2 cellular contexts compared by ENCODE assay signal in genomic region chr10:101889256-101890210, GRCh38.
TF ChIP-seq lines count a peak whose summit lies in the region.

No MANE protein-coding gene starts in this region.

TF ChIP-seq in GM23338, 12 proteins besides CTCF, POLR2A, EP300 and RAD21:
- no peak for TF ChIP-seq ZNF462 (CRISPR knock-in tag; IDR thresholded peaks at IDR 0.05)
- TF ChIP-seq POLR2AphosphoS5 (IDR thresholded peaks at IDR 0.05; ENCODE audit: low read depth) = no peak
- TF ChIP-seq JUNB (IDR thresholded peaks at IDR 0.05; ENCODE audit: unreplicated experiment) = no peak
- no peak for TF ChIP-seq EZH2phosphoT487 (IDR thresholded peaks at IDR 0.05; ENCODE audit: unreplicated experiment)
- no peak for TF ChIP-seq ZNF114 (CRISPR knock-in tag; IDR thresholded peaks at IDR 0.05)
- TF ChIP-seq NANOG (IDR thresholded peaks at IDR 0.05; ENCODE audit: borderline replicate concordance) = no peak
- TF ChIP-seq CREB1 (CRISPR knock-in tag; IDR thresholded peaks at IDR 0.05; ENCODE audit: low read depth) = no peak
- no peak for TF ChIP-seq ETS1 (IDR thresholded peaks at IDR 0.05)

TF ChIP-seq in HepG2, 621 proteins besides CTCF, POLR2A, EP300 and RAD21 (continued from another document):
- TF ChIP-seq, protein P1, sequence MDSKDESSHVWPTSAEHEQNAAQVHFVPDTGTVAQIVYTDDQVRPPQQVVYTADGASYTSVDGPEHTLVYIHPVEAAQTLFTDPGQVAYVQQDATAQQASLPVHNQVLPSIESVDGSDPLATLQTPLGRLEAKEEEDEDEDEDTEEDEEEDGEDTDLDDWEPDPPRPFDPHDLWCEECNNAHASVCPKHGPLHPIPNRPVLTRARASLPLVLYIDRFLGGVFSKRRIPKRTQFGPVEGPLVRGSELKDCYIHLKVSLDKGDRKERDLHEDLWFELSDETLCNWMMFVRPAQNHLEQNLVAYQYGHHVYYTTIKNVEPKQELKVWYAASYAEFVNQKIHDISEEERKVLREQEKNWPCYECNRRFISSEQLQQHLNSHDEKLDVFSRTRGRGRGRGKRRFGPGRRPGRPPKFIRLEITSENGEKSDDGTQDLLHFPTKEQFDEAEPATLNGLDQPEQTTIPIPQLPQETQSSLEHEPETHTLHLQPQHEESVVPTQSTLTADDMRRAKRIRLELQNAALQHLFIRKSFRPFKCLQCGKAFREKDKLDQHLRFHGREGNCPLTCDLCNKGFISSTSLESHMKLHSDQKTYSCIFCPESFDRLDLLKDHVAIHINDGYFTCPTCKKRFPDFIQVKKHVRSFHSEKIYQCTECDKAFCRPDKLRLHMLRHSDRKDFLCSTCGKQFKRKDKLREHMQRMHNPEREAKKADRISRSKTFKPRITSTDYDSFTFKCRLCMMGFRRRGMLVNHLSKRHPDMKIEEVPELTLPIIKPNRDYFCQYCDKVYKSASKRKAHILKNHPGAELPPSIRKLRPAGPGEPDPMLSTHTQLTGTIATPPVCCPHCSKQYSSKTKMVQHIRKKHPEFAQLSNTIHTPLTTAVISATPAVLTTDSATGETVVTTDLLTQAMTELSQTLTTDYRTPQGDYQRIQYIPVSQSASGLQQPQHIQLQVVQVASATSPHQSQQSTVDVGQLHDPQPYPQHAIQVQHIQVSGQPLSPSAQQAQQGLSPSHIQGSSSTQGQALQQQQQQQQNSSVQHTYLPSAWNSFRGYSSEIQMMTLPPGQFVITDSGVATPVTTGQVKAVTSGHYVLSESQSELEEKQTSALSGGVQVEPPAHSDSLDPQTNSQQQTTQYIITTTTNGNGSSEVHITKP (CRISPR knock-in tag; IDR thresholded peaks at IDR 0.05; ENCODE audit: low read depth) = no peak
- no peak for TF ChIP-seq ZNF180 (CRISPR knock-in tag; IDR thresholded peaks at IDR 0.05; ENCODE audit: borderline replicate concordance, low read depth)
- peak; percentile 30; the same call in 1 of the 2 replicates for TF ChIP-seq YEATS2 (CRISPR knock-in tag; IDR thresholded peaks at IDR 0.05; ENCODE audit: borderline replicate concordance)
- TF ChIP-seq STAG1 (CRISPR knock-in tag; IDR thresholded peaks at IDR 0.05) = peak; percentile 72
- no peak for TF ChIP-seq ZNF12 (CRISPR knock-in tag; IDR thresholded peaks at IDR 0.05)
